Comparison of ENCODE assay signal across 28 cellular contexts in the genomic region with DNA sequence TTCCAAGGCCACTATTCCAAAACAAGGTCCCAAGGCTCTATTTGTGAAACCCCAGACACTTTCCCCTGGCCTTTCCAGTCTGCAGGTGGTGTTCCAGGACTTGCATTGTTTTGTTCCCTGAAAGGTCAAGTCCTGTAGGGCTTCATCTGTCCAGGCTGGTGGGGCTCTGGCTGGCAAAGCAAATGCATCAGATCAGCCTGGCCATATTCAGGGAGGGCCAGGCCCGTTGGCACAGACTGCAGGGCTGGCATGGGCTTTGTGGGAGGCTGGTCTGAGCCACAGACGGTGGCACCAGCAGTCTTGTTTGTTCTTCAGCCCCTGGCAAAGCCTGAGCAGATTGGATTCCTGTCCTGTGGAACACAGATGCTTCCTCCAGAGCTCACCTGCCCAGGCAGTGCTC.
DNase-seq lines count a peak whose midpoint lies in the region; ATAC-seq, FAIRE-seq and TF ChIP-seq lines count a peak whose summit lies in the region.
"Had no signal": no experiment of that assay in that cellular context is flagged by ENCODE, and none has a peak within 500 bp of the region (broad histone marks: within the 10 kb centered on the region; RNA-seq: fewer than 3 reads in every experiment).

No MANE protein-coding gene starts in this region.

- CTCF ChIA-PET in endothelial cell of umbilical vein (lab: Charles Lee): no interaction called here

- H4K20me1 ChIP-seq in endothelial cell of umbilical vein (replicated peaks; ENCODE audit: control insufficient read depth, extremely low read depth, insufficient read depth, low read length): no peaks in the 10 kb centered on the region

- ATAC-seq in GM21367 (IDR thresholded peaks at IDR 0.05; ENCODE audit: unreplicated experiment): no peak
- ATAC-seq: activated CD8-positive, alpha-beta memory T cell treated with anti-CD3 and anti-CD28 coated beads, Interleukin-2, amount 10 ng/mL, durations not matched to agents 7 days and 5 days; activated T-cell treated with anti-CD3 and anti-CD28 coated beads, Interleukin-2, amount 50 U/mL, for 72 hours; effector memory CD8-positive, alpha-beta T cell; gastrocnemius medialis; GM12878; left lung; PC-3 had no signal

- POLR2A ChIA-PET in endothelial cell of umbilical vein (lab: Charles Lee): no interaction called here

- dilution Hi-C loops in endothelial cell of umbilical vein (cut with MboI; ENCODE audit: extremely low pct_ligation_motif_present, low sequenced_read_pairs): no loop called here

- no peak for TF ChIP-seq CTCF in endothelial cell of umbilical vein (IDR thresholded peaks at IDR 0.05; ENCODE audit: extremely low read depth in 1 of 2, insufficient read depth in 1 of 2, low read depth in 1 of 2, low read length in 2 of 2)
- TF ChIP-seq CTCF in endothelial cell (IDR thresholded peaks at IDR 0.05; ENCODE audit: unreplicated experiment): no peak

- no peaks in the 10 kb centered on the region for H3K27me3 ChIP-seq in endothelial cell of umbilical vein (ENCODE audit: control insufficient read depth in 2 of 2, insufficient read depth in 2 of 2, low read length in 2 of 2)
- H3K27me3 ChIP-seq: adrenal gland; BLaER1 treated with 17β-estradiol and CSF1 and Interleukin-3, amounts not matched to agents 10 nM and 100 nM; esophagus muscularis mucosa; gastrocnemius medialis; left lung had no signal

- H2AFZ ChIP-seq in endothelial cell of umbilical vein (ENCODE audit: low read depth, low read length): no peak overlapping the region

- H3K79me2 ChIP-seq in endothelial cell of umbilical vein (ENCODE audit: control insufficient read depth, insufficient read depth, low read length): no peaks in the 10 kb centered on the region

- no peak for TF ChIP-seq POLR2A in endothelial cell of umbilical vein (IDR thresholded peaks at IDR 0.05; ENCODE audit: low read depth, low read length)

- BruUV-seq in endothelial cell of umbilical vein (replicated peaks; lab: Mats Ljungman, UMichigan): no TSS peak

- no peak overlapping the region for H3K4me3 Mint-ChIP-seq in T-helper 2 cell treated with Interferon-gamma antibody and Interleukin-4, amounts not matched to agents 5 μg/mL and 100 μg/mL, for 36 hours
- H3K4me3 Mint-ChIP-seq in endothelial cell (ENCODE audit: unreplicated experiment): no peak overlapping the region
- H3K4me3 Mint-ChIP-seq: activated CD8-positive, alpha-beta memory T cell treated with anti-CD3 and anti-CD28 coated beads, Interleukin-2, amount 10 ng/mL, durations not matched to agents 7 days and 5 days; activated T-cell treated with anti-CD3 and anti-CD28 coated beads, Interleukin-2, amount 50 U/mL, for 72 hours; effector memory CD8-positive, alpha-beta T cell; immature natural killer cell; nephron; type B pancreatic cell had no signal

- H3K9me3 ChIP-seq in endothelial cell of umbilical vein (replicated peaks; ENCODE audit: control insufficient read depth, insufficient read depth, low read length): no peaks in the 10 kb centered on the region
- H3K9me3 ChIP-seq: adrenal gland; BLaER1 treated with 17β-estradiol and CSF1 and Interleukin-3, amounts not matched to agents 10 nM and 100 nM; esophagus muscularis mucosa; gastrocnemius medialis; left lung; spleen had no signal

- no peak for FAIRE-seq in endothelial cell of umbilical vein (lab: Jason Lieb, UNC)
- FAIRE-seq: GM12878 had no signal

- no peak overlapping the region for H3K9ac ChIP-seq in endothelial cell of umbilical vein (replicated peaks; ENCODE audit: extremely low read depth, insufficient read depth, low read length)
- H3K9ac ChIP-seq: BLaER1 treated with 17β-estradiol and CSF1 and Interleukin-3, amounts not matched to agents 10 nM and 100 nM had no signal

- H3K4me1 Mint-ChIP-seq in T-helper 2 cell treated with Interferon-gamma antibody and Interleukin-4, amounts not matched to agents 5 μg/mL and 100 μg/mL, for 36 hours (ENCODE audit: low read depth): no peaks in the 10 kb centered on the region
- peaks cover 15% of the 10 kb centered on the region for H3K4me1 Mint-ChIP-seq in endothelial cell (ENCODE audit: unreplicated experiment)
- H3K4me1 Mint-ChIP-seq: activated CD8-positive, alpha-beta memory T cell treated with anti-CD3 and anti-CD28 coated beads, Interleukin-2, amount 10 ng/mL, durations not matched to agents 7 days and 5 days; immature natural killer cell had no signal

- H3K36me3 Mint-ChIP-seq in T-helper 2 cell treated with Interferon-gamma antibody and Interleukin-4, amounts not matched to agents 5 μg/mL and 100 μg/mL, for 36 hours (ENCODE audit: low read depth): no peaks in the 10 kb centered on the region
- H3K36me3 Mint-ChIP-seq in endothelial cell (ENCODE audit: low read depth, unreplicated experiment): peaks cover 4% of the 10 kb centered on the region
- H3K36me3 Mint-ChIP-seq: activated CD8-positive, alpha-beta memory T cell treated with anti-CD3 and anti-CD28 coated beads, Interleukin-2, amount 10 ng/mL, durations not matched to agents 7 days and 5 days; immature natural killer cell had no signal

- H3K4me1 ChIP-seq in endothelial cell of umbilical vein (ENCODE audit: control insufficient read depth, extremely low read depth, insufficient read depth, low read length): no peaks in the 10 kb centered on the region
- H3K4me1 ChIP-seq: spleen had no signal

- DNase-seq in G401 (ENCODE audit: low spot score) (peak; percentile 98), NCI-H69 (lab: John Stamatoyannopoulos, UW) (peak; percentile 49), endothelial cell of umbilical vein (ENCODE audit: low read depth, low spot score) (peak; percentile 47), medulla oblongata (ENCODE audit: extremely low spot score) (peak; percentile 27), endothelial cell (ENCODE audit: low spot score) (no peak)
- DNase-seq in T-helper 2 cell treated with Interferon-gamma antibody and Interleukin-4, amounts not matched to agents 5 μg/mL and 100 μg/mL, for 36 hours (ENCODE audit: low spot score): no peak
- no peak for DNase-seq in activated T-cell treated with anti-CD3 and anti-CD28 coated beads, Interleukin-2, amount 50 U/mL, for 48 hours
- DNase-seq: activated CD8-positive, alpha-beta memory T cell treated with anti-CD3 and anti-CD28 coated beads, Interleukin-2, amount 10 ng/mL, durations not matched to agents 7 days and 5 days; activated naive CD4-positive, alpha-beta T cell treated with Interleukin-2 at 50 U/mL for 16 hours; activated T-cell treated with anti-CD3 and anti-CD28 coated beads, Interleukin-2, amount 50 U/mL, for 72 hours; effector memory CD8-positive, alpha-beta T cell; gastrocnemius medialis; immature natural killer cell; left lung; NCI-H1436; NK-92 treated with Interleukin-12 subunit alpha and Interleukin-12 subunit beta, amount 100 ng/mL, for 24 hours; PC-3; SIG-M5; spleen; T-helper 9 cell had no signal

- no peak overlapping the region for H3K4me3 ChIP-seq in endothelial cell of umbilical vein (replicated peaks in 1 of 3; ENCODE audit: insufficient read depth in 1 of 3, low read depth in 1 of 3, low read length in 3 of 3)
- H3K4me3 ChIP-seq: adrenal gland; BLaER1 treated with 17β-estradiol and CSF1 and Interleukin-3, amounts not matched to agents 10 nM and 100 nM; coronary artery; esophagus muscularis mucosa; gastrocnemius medialis; GM12878; left lung; spleen had no signal

- no peak overlapping the region for H3K27ac Mint-ChIP-seq in T-helper 2 cell treated with Interferon-gamma antibody and Interleukin-4, amounts not matched to agents 5 μg/mL and 100 μg/mL, for 36 hours
- no peak overlapping the region for H3K27ac Mint-ChIP-seq in endothelial cell (ENCODE audit: unreplicated experiment)
- H3K27ac Mint-ChIP-seq: activated CD8-positive, alpha-beta memory T cell treated with anti-CD3 and anti-CD28 coated beads, Interleukin-2, amount 10 ng/mL, durations not matched to agents 7 days and 5 days; activated T-cell treated with anti-CD3 and anti-CD28 coated beads, Interleukin-2, amount 50 U/mL, for 72 hours; effector memory CD8-positive, alpha-beta T cell; immature natural killer cell; type B pancreatic cell had no signal

- intact Hi-C loops in endothelial cell of umbilical vein (cut with micrococcal nuclease): no loop called here

- in situ Hi-C loops in G401 (cut with HindIII; ENCODE audit: low sequenced_read_pairs): no loop called here

- no peaks in the 10 kb centered on the region for H3K9me3 Mint-ChIP-seq in T-helper 2 cell treated with Interferon-gamma antibody and Interleukin-4, amounts not matched to agents 5 μg/mL and 100 μg/mL, for 36 hours
- H3K9me3 Mint-ChIP-seq in endothelial cell (ENCODE audit: unreplicated experiment): no peaks in the 10 kb centered on the region
- H3K9me3 Mint-ChIP-seq: activated T-cell treated with anti-CD3 and anti-CD28 coated beads, Interleukin-2, amount 50 U/mL, for 72 hours; effector memory CD8-positive, alpha-beta T cell; immature natural killer cell; nephron had no signal

- H3K9me1 ChIP-seq in endothelial cell of umbilical vein (replicated peaks; ENCODE audit: control insufficient read depth, extremely low read depth, insufficient read depth, low read length): no peaks in the 10 kb centered on the region

- peaks cover 25% of the 10 kb centered on the region for H3K27me3 Mint-ChIP-seq in T-helper 2 cell treated with Interferon-gamma antibody and Interleukin-4, amounts not matched to agents 5 μg/mL and 100 μg/mL, for 36 hours (ENCODE audit: low read depth)
- H3K27me3 Mint-ChIP-seq in endothelial cell (ENCODE audit: unreplicated experiment): peaks cover 7% of the 10 kb centered on the region
- H3K27me3 Mint-ChIP-seq: type B pancreatic cell had no signal

- H3K36me3 ChIP-seq in endothelial cell of umbilical vein (ENCODE audit: control insufficient read depth in 2 of 2, extremely low read depth in 1 of 2, insufficient read depth in 2 of 2, low read length in 2 of 2): no peaks in the 10 kb centered on the region
- H3K36me3 ChIP-seq: adrenal gland; BLaER1 treated with 17β-estradiol and CSF1 and Interleukin-3, amounts not matched to agents 10 nM and 100 nM; esophagus muscularis mucosa; gastrocnemius medialis; left lung; spleen had no signal

- H3K4me2 ChIP-seq in endothelial cell of umbilical vein (ENCODE audit: insufficient read depth, low read length): no peak overlapping the region
- H3K4me2 ChIP-seq: BLaER1 treated with 17β-estradiol and CSF1 and Interleukin-3, amounts not matched to agents 10 nM and 100 nM had no signal

- H3K27ac ChIP-seq in endothelial cell of umbilical vein (ENCODE audit: insufficient read depth, low read depth, low read length): no peak overlapping the region
- H3K27ac ChIP-seq: BLaER1 treated with 17β-estradiol and CSF1 and Interleukin-3, amounts not matched to agents 10 nM and 100 nM; coronary artery; esophagus muscularis mucosa; gastrocnemius medialis; left lung; spleen had no signal

TF ChIP-seq in endothelial cell of umbilical vein, 7 proteins besides CTCF, POLR2A, EP300 and RAD21 (continues in another document):
- no peak for TF ChIP-seq JUN (IDR thresholded peaks at IDR 0.05; ENCODE audit: borderline replicate concordance, insufficient read depth, insufficient read length, low read depth)
- TF ChIP-seq EZH2 (IDR thresholded peaks at IDR 0.05; ENCODE audit: borderline replicate concordance, low read depth, low read length, severe bottlenecking): no peak
- TF ChIP-seq GATA2 (IDR thresholded peaks at IDR 0.05; ENCODE audit: insufficient read depth, insufficient read length, low read depth, low read length): no peak
- no peak for TF ChIP-seq FOS (IDR thresholded peaks at IDR 0.05; ENCODE audit: borderline replicate concordance, insufficient read depth, low read length)

Comparison
In these comparisons a context has a peak if more than half of its experiments do, and no peak if none do; other contexts are left out.
1. DNase-seq: peak in G401 (single experiment), NCI-H69 (single experiment), endothelial cell of umbilical vein (single experiment) and medulla oblongata (single experiment); none in T-helper 2 cell treated with Interferon-gamma antibody and Interleukin-4, amounts not matched to agents 5 μg/mL and 100 μg/mL, for 36 hours (single experiment), endothelial cell (single experiment) and activated T-cell treated with anti-CD3 and anti-CD28 coated beads, Interleukin-2, amount 50 U/mL, for 48 hours (0 of 2).